In the genomic region with DNA sequence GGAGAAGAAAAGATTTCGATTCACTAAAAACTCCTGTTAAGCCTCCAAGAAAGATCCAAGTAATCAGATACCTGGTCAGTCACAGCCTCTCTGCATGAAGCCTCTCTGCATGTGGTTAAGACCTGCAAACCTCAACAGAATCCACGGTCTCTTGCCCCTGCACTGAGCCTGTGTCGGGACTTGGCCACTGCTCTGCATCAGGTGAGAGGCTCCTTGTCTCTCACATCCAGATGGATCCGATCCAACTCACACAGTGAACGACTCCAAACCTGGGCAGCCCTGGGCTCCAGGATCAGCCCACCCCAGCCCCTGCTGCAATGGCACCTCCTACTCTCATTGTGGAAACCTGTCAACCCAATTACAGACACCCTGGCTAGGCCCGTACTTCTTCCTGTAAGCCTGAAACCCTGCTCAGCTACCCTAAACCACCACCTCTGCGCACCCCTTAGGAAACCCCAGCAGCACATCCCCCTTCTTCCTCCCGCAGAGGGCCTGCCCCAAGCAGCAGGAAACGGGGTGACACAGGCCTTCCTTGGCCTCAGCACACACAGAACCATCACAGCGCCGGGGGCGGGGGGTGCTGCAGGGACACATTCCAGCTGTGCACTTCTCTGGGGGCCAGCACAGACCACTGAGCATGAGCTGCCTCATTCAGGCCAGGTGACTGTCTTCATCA, we compare ENCODE assay signal across 8 cellular contexts.
DNase-seq lines count a peak whose midpoint lies in the region; ATAC-seq and TF ChIP-seq lines count a peak whose summit lies in the region.

No MANE protein-coding gene starts in this region.

- BruUV-seq in Calu3 (replicated peaks; lab: Mats Ljungman, UMichigan) = no TSS peak

- H3K27me3 ChIP-seq in H7 (ENCODE audit: control insufficient read depth, insufficient read depth, low read length) = no peaks in the 10 kb centered on the region
- H3K27me3 ChIP-seq in sigmoid colon = no peaks in the 10 kb centered on the region
- H3K27me3 ChIP-seq in esophagus muscularis mucosa = no peaks in the 10 kb centered on the region

- TF ChIP-seq CTCF in Calu3 (IDR thresholded peaks at IDR 0.05; ENCODE audit: unreplicated experiment) = no peak
- no peak for TF ChIP-seq CTCF in sigmoid colon (IDR thresholded peaks at IDR 0.05)
- TF ChIP-seq CTCF in esophagus muscularis mucosa (IDR thresholded peaks at IDR 0.05) = no peak

- H3K4me3 ChIP-seq in H7 (ENCODE audit: insufficient read depth, low read depth, low read length) (no peak overlapping the region), sigmoid colon (no peak overlapping the region), esophagus muscularis mucosa (no peak overlapping the region)

- peaks cover 66% of the 10 kb centered on the region for H3K4me1 Mint-ChIP-seq in Calu3 (ENCODE audit: low read depth, unreplicated experiment)
- peaks cover 97% of the 10 kb centered on the region for H3K4me1 Mint-ChIP-seq in activated naive CD8-positive, alpha-beta T cell treated with anti-CD3 and anti-CD28 coated beads, Interleukin-2, amount 50 U/mL, for 24 hours

- H3K9me3 Mint-ChIP-seq in Calu3 (ENCODE audit: low read depth, unreplicated experiment) = no peaks in the 10 kb centered on the region
- H3K9me3 Mint-ChIP-seq in activated naive CD8-positive, alpha-beta T cell treated with anti-CD3 and anti-CD28 coated beads, Interleukin-2, amount 50 U/mL, for 24 hours = no peaks in the 10 kb centered on the region

- peak; percentile 86 for ATAC-seq in activated naive CD8-positive, alpha-beta T cell treated with anti-CD3 and anti-CD28 coated beads, Interleukin-2, amount 50 U/mL, for 24 hours

- no peaks in the 10 kb centered on the region for H3K27me3 Mint-ChIP-seq in Calu3 (ENCODE audit: unreplicated experiment)
- no peaks in the 10 kb centered on the region for H3K27me3 Mint-ChIP-seq in activated naive CD8-positive, alpha-beta T cell treated with anti-CD3 and anti-CD28 coated beads, Interleukin-2, amount 50 U/mL, for 24 hours

- intact Hi-C loops in Calu3 (cut with micrococcal nuclease; ENCODE audit: unreplicated experiment) = no loop called here
- intact Hi-C loops in sigmoid colon (cut with DNase I) = no loop called here
- intact Hi-C loops in esophagus muscularis mucosa (cut with DNase I) = no loop called here

- H3K4me1 ChIP-seq in sigmoid colon (peaks cover 0 to 87% (median 81%) of the 10 kb centered on the region in 4 donors), esophagus muscularis mucosa (peaks cover 81 to 94% (median 92%) of the 10 kb centered on the region in 4 donors)

- peak overlapping the region; percentile 33 for H3K27ac Mint-ChIP-seq in Calu3 (ENCODE audit: unreplicated experiment)
- H3K27ac Mint-ChIP-seq in activated naive CD8-positive, alpha-beta T cell treated with anti-CD3 and anti-CD28 coated beads, Interleukin-2, amount 50 U/mL, for 24 hours = peak overlapping the region; percentile 92

- no peaks in the 10 kb centered on the region for H3K9me3 ChIP-seq in sigmoid colon
- no peaks in the 10 kb centered on the region for H3K9me3 ChIP-seq in esophagus muscularis mucosa

- CTCF ChIA-PET in Calu3 (lab: Charles Lee) = no interaction called here

- no peak overlapping the region for H3K27ac ChIP-seq in sigmoid colon
- peak overlapping the region in 1 of 4 donors; percentile 11 for H3K27ac ChIP-seq in esophagus muscularis mucosa (replicated peaks in 1 of 4)

- 34 to 67% methylated on average over 12 of the region's 12 CpGs for WGBS in sigmoid colon, 2 donors
- WGBS in esophagus muscularis mucosa = 41% methylated on average over 4 of the region's 12 CpGs

- TF ChIP-seq POLR2A in sigmoid colon (IDR thresholded peaks at IDR 0.05) (no peak), esophagus muscularis mucosa (IDR thresholded peaks at IDR 0.05; ENCODE audit: low read depth) (no peak)

- H3K36me3 Mint-ChIP-seq in Calu3 (ENCODE audit: insufficient read depth, unreplicated experiment) = peaks cover 71% of the 10 kb centered on the region
- peaks cover 25% of the 10 kb centered on the region for H3K36me3 Mint-ChIP-seq in activated naive CD8-positive, alpha-beta T cell treated with anti-CD3 and anti-CD28 coated beads, Interleukin-2, amount 50 U/mL, for 24 hours (ENCODE audit: low read depth)

- DNase-seq in Calu3 (no peak), H7 (peak; percentile 67), T-helper 1 cell (peak; percentile 39 to 87 (median 58)), kidney glomerular epithelial cell (lab: John Stamatoyannopoulos, UW) (no peak), sigmoid colon (no peak), esophagus muscularis mucosa (ENCODE audit: extremely low spot score) (no peak)
- peak; percentile 82 for DNase-seq in activated naive CD8-positive, alpha-beta T cell treated with anti-CD3 and anti-CD28 coated beads, Interleukin-2, amount 50 U/mL, for 24 hours
- peak; percentile 56 to 64 (median 61) for DNase-seq in stimulated activated CD4-positive, alpha-beta T cell treated with anti-CD3 and anti-CD28 coated beads, Interleukin-12 subunit alpha, Interleukin-12 subunit beta, amount 100 ng/mL, for 48 hours (ENCODE audit: low read depth in 2 of 3, low spot score in 1 of 3)

- H3K4me3 Mint-ChIP-seq in Calu3 (ENCODE audit: low read depth, unreplicated experiment) = peak overlapping the region; percentile 3
- H3K4me3 Mint-ChIP-seq in activated naive CD8-positive, alpha-beta T cell treated with anti-CD3 and anti-CD28 coated beads, Interleukin-2, amount 50 U/mL, for 24 hours = peak overlapping the region; percentile 63

- H3K36me3 ChIP-seq in H7 (replicated peaks; ENCODE audit: control insufficient read depth, insufficient read depth, low read length) = no peaks in the 10 kb centered on the region; the same call in 1 of the 2 replicates
- no peaks in the 10 kb centered on the region for H3K36me3 ChIP-seq in sigmoid colon
- H3K36me3 ChIP-seq in esophagus muscularis mucosa = no peaks in the 10 kb centered on the region

- no peak for TF ChIP-seq EP300 in sigmoid colon (IDR thresholded peaks at IDR 0.05)
- TF ChIP-seq EP300 in esophagus muscularis mucosa (IDR thresholded peaks at IDR 0.05) = no peak

Comparison
In these comparisons a context has a peak if more than half of its experiments do, and no peak if none do; other contexts are left out.
1. DNase-seq: peak in H7 (single experiment), T-helper 1 cell (5 of 5), activated naive CD8-positive, alpha-beta T cell treated with anti-CD3 and anti-CD28 coated beads, Interleukin-2, amount 50 U/mL, for 24 hours (single experiment) and stimulated activated CD4-positive, alpha-beta T cell treated with anti-CD3 and anti-CD28 coated beads, Interleukin-12 subunit alpha, Interleukin-12 subunit beta, amount 100 ng/mL, for 48 hours (3 of 3); none in Calu3 (single experiment), kidney glomerular epithelial cell (single experiment), sigmoid colon (single experiment) and esophagus muscularis mucosa (single experiment).